Comparison of ENCODE assay signal across 1 cellular context in genomic region chr2:74201596-74201995, GRCh38.
TF ChIP-seq lines count a peak whose summit lies in the region.

No MANE protein-coding gene starts in this region.

TF ChIP-seq in HEK293, 187 proteins besides CTCF, POLR2A, EP300 and RAD21 (continued from another document and continues in another):
- no peak for TF ChIP-seq ZNF148 (tag by site-specific recombination; IDR thresholded peaks at IDR 0.05; ENCODE audit: borderline replicate concordance)
- TF ChIP-seq GLIS2 (tag by site-specific recombination; IDR thresholded peaks at IDR 0.05): no peak
- TF ChIP-seq ZNF623 (tag by site-specific recombination; IDR thresholded peaks at IDR 0.05): no peak
- no peak for TF ChIP-seq PRDM1 (tag by site-specific recombination; IDR thresholded peaks at IDR 0.05)
- no peak for TF ChIP-seq KLF17 (tag by site-specific recombination; IDR thresholded peaks at IDR 0.05)
- no peak for TF ChIP-seq ZNF561 (tag by site-specific recombination; IDR thresholded peaks at IDR 0.05; ENCODE audit: borderline replicate concordance)
- no peak for TF ChIP-seq GLI2 (tag by site-specific recombination; IDR thresholded peaks at IDR 0.05; ENCODE audit: borderline replicate concordance, low read depth)
- TF ChIP-seq IKZF3 (tag by site-specific recombination; IDR thresholded peaks at IDR 0.05): 0 out of 2 replicates have a peak, but pooled peaks have one; percentile 14
- TF ChIP-seq KLF7 (tag by site-specific recombination; IDR thresholded peaks at IDR 0.05; ENCODE audit: borderline replicate concordance): no peak
- TF ChIP-seq ZNF610 (tag by site-specific recombination; IDR thresholded peaks at IDR 0.05; ENCODE audit: borderline replicate concordance): no peak
- TF ChIP-seq INSM2 (tag by site-specific recombination; IDR thresholded peaks at IDR 0.05): peak; percentile 69; the same call in 1 of the 2 replicates
- 0 out of 2 replicates have a peak, but pooled peaks have one; percentile 22 for TF ChIP-seq ZNF449 (tag by site-specific recombination; IDR thresholded peaks at IDR 0.05)
- TF ChIP-seq ZNF155 (tag by site-specific recombination; IDR thresholded peaks at IDR 0.05): no peak
- TF ChIP-seq ZNF768 (tag by site-specific recombination; IDR thresholded peaks at IDR 0.05): no peak
- no peak for TF ChIP-seq ZNF600 (tag by site-specific recombination; IDR thresholded peaks at IDR 0.05)
- no peak for TF ChIP-seq ZNF223 (tag by site-specific recombination; IDR thresholded peaks at IDR 0.05)
- no peak for TF ChIP-seq ZNF514 (tag by site-specific recombination; IDR thresholded peaks at IDR 0.05)
- no peak for TF ChIP-seq ZBTB1 (tag by site-specific recombination; IDR thresholded peaks at IDR 0.05)
- TF ChIP-seq ZNF664 (tag by site-specific recombination; IDR thresholded peaks at IDR 0.05): no peak
- 0 out of 2 replicates have a peak, but pooled peaks have one; percentile 31 for TF ChIP-seq ZNF660 (tag by site-specific recombination; IDR thresholded peaks at IDR 0.05)
- TF ChIP-seq ZNF404 (tag by site-specific recombination; IDR thresholded peaks at IDR 0.05): no peak
- no peak for TF ChIP-seq ZNF274 (IDR thresholded peaks at IDR 0.05; ENCODE audit: low read length)
- no peak for TF ChIP-seq ZNF274 (tag by site-specific recombination; IDR thresholded peaks at IDR 0.05; ENCODE audit: borderline replicate concordance)
- TF ChIP-seq ZNF639 (tag by site-specific recombination; IDR thresholded peaks at IDR 0.05): no peak
- no peak for TF ChIP-seq ZNF513 (tag by site-specific recombination; IDR thresholded peaks at IDR 0.05)
- no peak for TF ChIP-seq ZNF23 (tag by site-specific recombination; IDR thresholded peaks at IDR 0.05; ENCODE audit: borderline replicate concordance)
- no peak for TF ChIP-seq ZNF555 (tag by site-specific recombination; conservative IDR thresholded peaks at IDR 0.05)
- TF ChIP-seq ZNF132 (tag by site-specific recombination; IDR thresholded peaks at IDR 0.05; ENCODE audit: borderline replicate concordance): no peak
- TF ChIP-seq OVOL3 (tag by site-specific recombination; IDR thresholded peaks at IDR 0.05): 0 out of 2 replicates have a peak, but pooled peaks have one; percentile 37
- TF ChIP-seq ZBTB11 (tag by site-specific recombination; conservative IDR thresholded peaks at IDR 0.05; ENCODE audit: low read depth): no peak
- no peak for TF ChIP-seq SETDB1 (IDR thresholded peaks at IDR 0.05; ENCODE audit: insufficient read length, low read length)
- TF ChIP-seq ZFP3 (tag by site-specific recombination; IDR thresholded peaks at IDR 0.05; ENCODE audit: low read depth): no peak
- peak; percentile 73 for TF ChIP-seq ZNF629 (tag by site-specific recombination; IDR thresholded peaks at IDR 0.05)
- TF ChIP-seq HOXD13 (CRISPR knock-in tag; IDR thresholded peaks at IDR 0.05; ENCODE audit: borderline replicate concordance): no peak
- no peak for TF ChIP-seq GLI4 (tag by site-specific recombination; IDR thresholded peaks at IDR 0.05)
- no peak for TF ChIP-seq ZNF654 (tag by site-specific recombination; IDR thresholded peaks at IDR 0.05; ENCODE audit: low read depth)
- TF ChIP-seq ZSCAN23 (tag by site-specific recombination; IDR thresholded peaks at IDR 0.05): no peak
- TF ChIP-seq YY1 (tag by site-specific recombination; IDR thresholded peaks at IDR 0.05): no peak
- TF ChIP-seq PBX3 (CRISPR knock-in tag; IDR thresholded peaks at IDR 0.05): no peak
- TF ChIP-seq ZEB2 (tag by site-specific recombination; IDR thresholded peaks at IDR 0.05): peak; percentile 79
- TF ChIP-seq KLF10 (tag by site-specific recombination; IDR thresholded peaks at IDR 0.05): no peak
- TF ChIP-seq ZNF837 (tag by site-specific recombination; IDR thresholded peaks at IDR 0.05): no peak
- peak; percentile 93 for TF ChIP-seq PRDM6 (tag by site-specific recombination; IDR thresholded peaks at IDR 0.05)
- TF ChIP-seq ZNF670 (tag by site-specific recombination; IDR thresholded peaks at IDR 0.05; ENCODE audit: low read depth): no peak
- no peak for TF ChIP-seq ZNF239 (tag by site-specific recombination; IDR thresholded peaks at IDR 0.05)
- TF ChIP-seq ZNF16 (tag by site-specific recombination; IDR thresholded peaks at IDR 0.05; ENCODE audit: low read depth): no peak
- no peak for TF ChIP-seq EGR2 (tag by site-specific recombination; IDR thresholded peaks at IDR 0.05; ENCODE audit: low read depth)
- no peak for TF ChIP-seq SP3 (tag by site-specific recombination; IDR thresholded peaks at IDR 0.05)
- no peak for TF ChIP-seq HOXC10 (CRISPR knock-in tag; IDR thresholded peaks at IDR 0.05)
- no peak for TF ChIP-seq ZSCAN30 (tag by site-specific recombination; IDR thresholded peaks at IDR 0.05)
- peak; percentile 54; the same call in 1 of the 2 replicates for TF ChIP-seq SP7 (tag by site-specific recombination; IDR thresholded peaks at IDR 0.05)
- TF ChIP-seq ZNF133 (tag by site-specific recombination; IDR thresholded peaks at IDR 0.05): no peak
